In the genomic region with DNA sequence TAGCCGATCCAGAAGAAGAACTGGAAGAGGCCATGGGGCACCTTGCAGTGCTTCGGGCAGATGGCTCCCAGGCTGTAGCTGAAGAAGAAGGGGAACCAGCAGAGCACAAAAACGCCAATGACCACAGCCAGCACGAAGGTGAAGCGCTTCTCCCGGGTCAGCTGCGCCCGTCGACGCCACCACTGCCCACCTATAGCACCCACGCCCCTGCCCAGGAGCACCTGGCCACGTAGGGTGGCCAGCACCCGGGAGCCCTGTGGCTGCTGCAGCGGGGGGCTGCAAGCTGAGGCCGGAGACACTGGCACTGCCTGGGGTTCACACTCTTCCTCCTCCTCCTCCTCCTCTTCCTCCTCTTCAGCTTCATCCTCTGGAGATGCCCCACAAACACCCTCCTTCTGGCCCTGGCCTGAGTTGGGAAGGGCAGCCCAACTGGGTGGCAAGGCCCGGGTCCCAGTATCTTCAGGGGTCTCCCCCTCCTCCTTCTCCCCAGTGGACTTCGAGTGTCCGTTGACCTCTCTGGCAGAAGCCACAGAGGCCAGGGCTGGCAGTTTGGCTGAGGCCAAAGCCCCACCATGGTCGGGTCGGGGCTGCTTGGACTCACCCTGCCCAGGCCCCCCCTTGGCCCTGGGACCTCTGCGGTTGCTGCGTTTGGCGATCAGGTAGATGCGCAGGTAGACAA, we compare ENCODE assay signal across 15 cellular contexts. TPM values are rescaled to one million over a fixed set of nuclear protein-coding genes. Genes with fewer than 3 reads are reported as not detected.
DNase-seq lines count a peak whose midpoint lies in the region; ATAC-seq and TF ChIP-seq lines count a peak whose summit lies in the region.
"Had no signal": no experiment of that assay in that cellular context is flagged by ENCODE, and none has a peak within 500 bp of the region (broad histone marks: within the 10 kb centered on the region; RNA-seq: fewer than 3 reads in every experiment).

No MANE protein-coding gene starts in this region.

- H3K4me1 Mint-ChIP-seq in CD14-positive monocyte (peaks cover 15% of the 10 kb centered on the region), Calu3 (ENCODE audit: low read depth, unreplicated experiment) (no peaks in the 10 kb centered on the region), brain (peaks cover 5% of the 10 kb centered on the region)
- peaks cover 4 to 19% (median 8%) of the 10 kb centered on the region in 7 donors for H3K4me1 Mint-ChIP-seq in naive thymus-derived CD4-positive, alpha-beta T cell

- no peaks in the 10 kb centered on the region for H3K36me3 ChIP-seq in naive thymus-derived CD4-positive, alpha-beta T cell (ENCODE audit: control insufficient read depth in 2 of 3, insufficient read depth in 3 of 3, low read length in 3 of 3)
- H3K36me3 ChIP-seq: SJSA1 had no signal

- H3K9me3 Mint-ChIP-seq in CD14-positive monocyte (peaks cover 2 to 10% (median 7%) of the 10 kb centered on the region in 7 donors), Calu3 (ENCODE audit: low read depth, unreplicated experiment) (no peaks in the 10 kb centered on the region), brain (peaks cover 2 to 8% (median 5%) of the 10 kb centered on the region in 5 experiments)
- H3K9me3 Mint-ChIP-seq in naive thymus-derived CD4-positive, alpha-beta T cell, result no peaks in the 10 kb centered on the region

- ATAC-seq in naive thymus-derived CD4-positive, alpha-beta T cell, result no peak
- no peak for ATAC-seq in HG03097 (IDR thresholded peaks at IDR 0.05; ENCODE audit: low FRiP score, unreplicated experiment)
- ATAC-seq in HG03196 (IDR thresholded peaks at IDR 0.05; ENCODE audit: unreplicated experiment), result no peak

- BruUV-seq in Calu3 (replicated peaks; lab: Mats Ljungman, UMichigan), result no TSS peak

- H3K4me1 ChIP-seq in naive thymus-derived CD4-positive, alpha-beta T cell (ENCODE audit: control insufficient read depth in 2 of 2, insufficient read depth in 2 of 2, low read length in 2 of 2), result peaks cover 5 to 8% of the 10 kb centered on the region in 2 donors

- H3K27ac ChIP-seq in naive thymus-derived CD4-positive, alpha-beta T cell (ENCODE audit: low read depth, low read length), result no peak overlapping the region
- H3K27ac ChIP-seq: SJSA1 had no signal

- H3K4me3 ChIP-seq in naive thymus-derived CD4-positive, alpha-beta T cell (ENCODE audit: low read length), result no peak overlapping the region
- H3K4me3 ChIP-seq: SJSA1 had no signal

- no peaks in the 10 kb centered on the region for H3K9me3 ChIP-seq in naive thymus-derived CD4-positive, alpha-beta T cell (ENCODE audit: control insufficient read depth in 2 of 3, low read length in 3 of 3)
- H3K9me3 ChIP-seq: testis had no signal

- H3K36me3 Mint-ChIP-seq in CD14-positive monocyte (peaks cover 3 to 7% of the 10 kb centered on the region in 2 donors), Calu3 (ENCODE audit: insufficient read depth, unreplicated experiment) (peaks cover 16% of the 10 kb centered on the region), brain (no peaks in the 10 kb centered on the region)
- H3K36me3 Mint-ChIP-seq in naive thymus-derived CD4-positive, alpha-beta T cell, result peaks cover 0 to 1% (median 0%) of the 10 kb centered on the region in 5 donors

- no peaks in the 10 kb centered on the region for H3K27me3 ChIP-seq in naive thymus-derived CD4-positive, alpha-beta T cell (ENCODE audit: control insufficient read depth in 2 of 2, insufficient read depth in 2 of 2, low read length in 2 of 2)
- H3K27me3 ChIP-seq: testis had no signal

- DNase-seq in CD14-positive monocyte (ENCODE audit: low spot score) (peak; percentile 45), Calu3 (no peak), mesenteric fat pad (ENCODE audit: low spot score) (no peak), NCI-H774 (lab: John Stamatoyannopoulos, UW) (no peak)
- no peak for DNase-seq in naive thymus-derived CD4-positive, alpha-beta T cell
- DNase-seq: dermis blood vessel endothelial cell, GF-D8, H7, small intestine, testis had no signal

- CTCF ChIA-PET in Calu3 (lab: Charles Lee), result interaction anchor here (0.6 kb wide), 1 partner anchor 16 kb away, joined by 3 read pairs; no protein-coding TSS in a partner anchor
- CTCF ChIA-PET in naive thymus-derived CD4-positive, alpha-beta T cell (lab: Charles Lee), result interaction anchor here (1.5 kb wide), 1 partner anchor 122 kb away, joined by 4 read pairs; no protein-coding TSS in a partner anchor

- intact Hi-C loops in CD14-positive monocyte (cut with micrococcal nuclease) (loop anchor here in 1 of 2 donors (10.0 kb wide), 2 partner anchors 60 to 90 kb away; no protein-coding TSS in a partner anchor), Calu3 (cut with micrococcal nuclease; ENCODE audit: unreplicated experiment) (no loop called here)
- intact Hi-C loops in naive thymus-derived CD4-positive, alpha-beta T cell (cut with micrococcal nuclease), result no loop called here

- TF ChIP-seq CTCF in CD14-positive monocyte (IDR thresholded peaks at IDR 0.05) (no peak), Calu3 (IDR thresholded peaks at IDR 0.05; ENCODE audit: unreplicated experiment) (no peak), brain (conservative IDR thresholded peaks at IDR 0.05) (no peak)

- POLR2A ChIA-PET in naive thymus-derived CD4-positive, alpha-beta T cell (lab: Charles Lee), result no interaction called here

- H3K27me3 Mint-ChIP-seq in CD14-positive monocyte (ENCODE audit: low read depth in 3 of 3) (peaks cover 29 to 55% (median 34%) of the 10 kb centered on the region in 3 donors), Calu3 (ENCODE audit: unreplicated experiment) (peaks cover 54% of the 10 kb centered on the region), brain (peaks cover 55% of the 10 kb centered on the region)
- H3K27me3 Mint-ChIP-seq in naive thymus-derived CD4-positive, alpha-beta T cell, result peaks cover 5 to 34% (median 14%) of the 10 kb centered on the region in 5 donors

- H3K4me3 Mint-ChIP-seq in CD14-positive monocyte (peak overlapping the region; percentile 20 to 90), Calu3 (ENCODE audit: low read depth, unreplicated experiment) (peak overlapping the region; percentile 60), brain (peak overlapping the region; percentile 67 to 77 (median 73))
- peak overlapping the region; percentile 68 to 85 (median 77) for H3K4me3 Mint-ChIP-seq in naive thymus-derived CD4-positive, alpha-beta T cell

- H3K27ac Mint-ChIP-seq in CD14-positive monocyte (peak overlapping the region in 1 of 7 donors; percentile 60), Calu3 (ENCODE audit: unreplicated experiment) (no peak overlapping the region), brain (no peak overlapping the region)
- peak overlapping the region in 2 of 9 donors; percentile 8 to 46 for H3K27ac Mint-ChIP-seq in naive thymus-derived CD4-positive, alpha-beta T cell

RNA-seq across cellular contexts. Expression of gene ADRA2B, which starts 1.3 kb away (rescaled TPM):
- polyA plus RNA-seq in CD14-positive monocyte (not detected), brain (ENCODE audit: insufficient read depth, low read depth, low replicate concordance) (0.48 TPM)
- total RNA-seq in Calu3 (2022) (0.22 TPM in 1 of 2 replicates, not detected in the other), mesenteric fat pad (1.2 TPM)
- total RNA-seq in naive thymus-derived CD4-positive, alpha-beta T cell, result under 1 TPM in 3 of 5 experiments, not detected in 2; 0.15 to 0.93 (median 0.76) TPM
- not detected for polyA plus RNA-seq in naive thymus-derived CD4-positive, alpha-beta T cell
- total RNA-seq: M059J, SJSA1 had no signal

RNA-seq across cellular contexts. Expression of gene ASTL, which starts 23.3 kb away (rescaled TPM):
- polyA plus RNA-seq in CD14-positive monocyte (not detected), brain (ENCODE audit: insufficient read depth, low read depth, low replicate concordance) (not detected)
- total RNA-seq in Calu3 (2022) (not detected in 2 replicates), mesenteric fat pad (not detected)
- total RNA-seq in naive thymus-derived CD4-positive, alpha-beta T cell, result 1 to 10 TPM in 2 of 5 experiments, under 1 TPM in 3; 0.65 to 7.5 (median 0.86) TPM
- under 1 TPM in 1 of 2 donors, not detected in 1; 0.19 TPM for polyA plus RNA-seq in naive thymus-derived CD4-positive, alpha-beta T cell
- total RNA-seq: dermis blood vessel endothelial cell, H7, SJSA1 had no signal
- polyA plus RNA-seq: small intestine had no signal

RNA-seq across cellular contexts. Expression of gene DUSP2, which starts 30.2 kb away (rescaled TPM):
- polyA plus RNA-seq in CD14-positive monocyte (10 to 100 TPM; 48.4 to 66.1 TPM), brain (ENCODE audit: insufficient read depth, low read depth, low replicate concordance) (3.0 TPM)
- total RNA-seq in Calu3 (2022) (4.1 and 5.9 TPM in 2 replicates), mesenteric fat pad (6.1 TPM)
- 100 to 1,000 TPM in 2 of 5 experiments, 10 to 100 TPM in 3; 22.1 to 255 (median 50.3) TPM for total RNA-seq in naive thymus-derived CD4-positive, alpha-beta T cell
- 10 to 100 TPM; 21.0 to 25.6 TPM for polyA plus RNA-seq in naive thymus-derived CD4-positive, alpha-beta T cell
